8 cellular contexts compared by ENCODE assay signal in the genomic region with DNA sequence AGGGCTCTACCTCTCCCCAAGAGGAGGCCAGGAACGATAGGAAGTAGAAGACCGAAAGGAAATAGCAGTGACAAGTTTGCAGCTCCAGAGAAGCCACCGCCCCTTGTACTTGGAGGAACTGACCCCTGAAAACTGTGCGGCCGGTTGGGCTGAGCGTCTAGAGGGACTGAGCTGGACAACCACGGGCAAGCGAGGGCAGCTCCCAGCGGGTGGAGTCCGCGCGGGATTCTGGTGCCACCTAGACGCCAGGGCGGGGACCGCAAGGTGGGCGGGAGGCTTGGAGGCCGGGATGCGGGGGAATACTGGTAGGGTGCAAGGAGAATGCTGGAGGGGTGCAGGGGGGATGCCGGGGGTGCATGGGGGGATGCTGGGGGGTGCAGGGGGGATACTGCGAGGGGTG. TPM values are rescaled to one million over a fixed set of nuclear protein-coding genes. Genes with fewer than 3 reads are reported as not detected.
A peak's percentile ranks its signal among the peaks of the same experiment; 100 is the strongest.
DNase-seq lines count a peak whose midpoint lies in the region; ATAC-seq, FAIRE-seq and TF ChIP-seq lines count a peak whose summit lies in the region.

No MANE protein-coding gene starts in this region.

- H3K9ac ChIP-seq in HCT116 (ENCODE audit: low read length) = no peak overlapping the region

- BruUV-seq in HCT116 (replicated peaks; lab: Mats Ljungman, UMichigan) = no TSS peak

- DNase-seq in BJ (ENCODE audit: low read depth) = no peak
- peak; percentile 7 for DNase-seq in HCT116 (ENCODE audit: low read depth, low spot score)
- no peak for DNase-seq in activated CD8-positive, alpha-beta memory T cell treated with anti-CD3 and anti-CD28 coated beads, Interleukin-2, amount 10 ng/mL, durations not matched to agents 7 days and 5 days
- DNase-seq in cardiac muscle cell (ENCODE audit: low read depth in 1 of 2, low spot score in 1 of 2) = peak; percentile 49 to 86
- DNase-seq in skeletal muscle cell (ENCODE audit: low read depth) = no peak
- DNase-seq in CD14-positive monocyte (ENCODE audit: low spot score) = no peak
- no peak for DNase-seq in GM12891 (ENCODE audit: insufficient read length, low spot score)

- POLR2A ChIA-PET in BJ (lab: Charles Lee) (no interaction called here), HCT116 (lab: Charles Lee) (no interaction called here)

- TF ChIP-seq POLR2A in HCT116 (IDR thresholded peaks at IDR 0.05; ENCODE audit: borderline replicate concordance, extremely low read depth, insufficient read depth, insufficient read length) (no peak), GM12891 (IDR thresholded peaks at IDR 0.05; ENCODE audit: low read depth, low read length) (no peak)

- H3K4me2 ChIP-seq in HCT116 (ENCODE audit: low read length) = peak overlapping the region; percentile 56

- peaks cover 27% of the 10 kb centered on the region for H3K4me1 Mint-ChIP-seq in activated CD8-positive, alpha-beta memory T cell treated with anti-CD3 and anti-CD28 coated beads, Interleukin-2, amount 10 ng/mL, durations not matched to agents 7 days and 5 days
- peaks cover 38% of the 10 kb centered on the region for H3K4me1 Mint-ChIP-seq in CD14-positive monocyte

- no peaks in the 10 kb centered on the region for H3K9me3 Mint-ChIP-seq in activated CD8-positive, alpha-beta memory T cell treated with anti-CD3 and anti-CD28 coated beads, Interleukin-2, amount 10 ng/mL, durations not matched to agents 7 days and 5 days (ENCODE audit: low read depth)
- H3K9me3 Mint-ChIP-seq in CD14-positive monocyte = peaks cover 0 to 32% (median 15%) of the 10 kb centered on the region in 7 donors

- H3K9me3 ChIP-seq in HCT116 (ENCODE audit: control insufficient read depth in 1 of 2, insufficient read depth in 1 of 2, low read depth in 1 of 2, low read length in 2 of 2) (peaks cover 0 to 3% of the 10 kb centered on the region in 2 experiments; a peak in 1 of 4 replicates), cardiac muscle cell (ENCODE audit: low read depth) (no peaks in the 10 kb centered on the region)

- no peaks in the 10 kb centered on the region for H3K36me3 ChIP-seq in BJ (ENCODE audit: control insufficient read depth, insufficient read depth, low read length)
- H3K36me3 ChIP-seq in HCT116 (ENCODE audit: control insufficient read depth in 1 of 2, insufficient read depth in 2 of 2, low read length in 2 of 2) = no peaks in the 10 kb centered on the region
- no peaks in the 10 kb centered on the region for H3K36me3 ChIP-seq in cardiac muscle cell

- no peaks in the 10 kb centered on the region for H4K20me1 ChIP-seq in HCT116 (ENCODE audit: insufficient read depth)

- peak; percentile 78 for TF ChIP-seq RAD21 in HCT116 (IDR thresholded peaks at IDR 0.05; ENCODE audit: low read depth)

- no peak overlapping the region for H3K4me3 ChIP-seq in BJ (ENCODE audit: low read depth, low read length)
- no peak overlapping the region for H3K4me3 ChIP-seq in HCT116 (replicated peaks in 1 of 2; ENCODE audit: low read depth in 1 of 2, low read length in 2 of 2)
- no peak overlapping the region for H3K4me3 ChIP-seq in cardiac muscle cell
- peak overlapping the region; percentile 20 for H3K4me3 ChIP-seq in skeletal muscle cell (ENCODE audit: low read depth, low read length)

- peak overlapping the region; percentile 89 for H2AFZ ChIP-seq in HCT116 (ENCODE audit: low read depth, low read length, poor library complexity, severe bottlenecking)

- no peak overlapping the region for H3K27ac ChIP-seq in HCT116 (ENCODE audit: low read depth, low read length)
- no peak overlapping the region for H3K27ac ChIP-seq in cardiac muscle cell

- intact Hi-C loops in HCT116 (cut with micrococcal nuclease) (loop anchor here (1.0 kb wide), 1 partner anchor 133 kb away; no protein-coding TSS in a partner anchor), CD14-positive monocyte (cut with micrococcal nuclease) (no loop called here)

- peak overlapping the region; percentile 44 for H3K4me3 Mint-ChIP-seq in activated CD8-positive, alpha-beta memory T cell treated with anti-CD3 and anti-CD28 coated beads, Interleukin-2, amount 10 ng/mL, durations not matched to agents 7 days and 5 days
- peak overlapping the region in 1 of 2 donors; percentile 80 for H3K4me3 Mint-ChIP-seq in CD14-positive monocyte

- no peak for FAIRE-seq in GM12891 (lab: Jason Lieb, UNC)

- peak; percentile 99 for ATAC-seq in HCT116
- ATAC-seq in activated CD8-positive, alpha-beta memory T cell treated with anti-CD3 and anti-CD28 coated beads, Interleukin-2, amount 10 ng/mL, durations not matched to agents 7 days and 5 days = peak; percentile 47
- no peak for ATAC-seq in GM18909 (IDR thresholded peaks at IDR 0.05; ENCODE audit: poor library complexity, unreplicated experiment)

- H3K4me1 ChIP-seq in HCT116 (ENCODE audit: control insufficient read depth in 1 of 2, insufficient read depth in 2 of 2, low read length in 2 of 2) (peaks cover 0 to 3% of the 10 kb centered on the region in 2 experiments; a peak in 1 of 4 replicates), cardiac muscle cell (ENCODE audit: low read depth) (peaks cover 4% of the 10 kb centered on the region)

- no peak overlapping the region for H3K27ac Mint-ChIP-seq in activated CD8-positive, alpha-beta memory T cell treated with anti-CD3 and anti-CD28 coated beads, Interleukin-2, amount 10 ng/mL, durations not matched to agents 7 days and 5 days
- peak overlapping the region in 1 of 7 donors; percentile 36 for H3K27ac Mint-ChIP-seq in CD14-positive monocyte

- H3K27me3 Mint-ChIP-seq in activated CD8-positive, alpha-beta memory T cell treated with anti-CD3 and anti-CD28 coated beads, Interleukin-2, amount 10 ng/mL, durations not matched to agents 7 days and 5 days = peaks cover 64% of the 10 kb centered on the region
- peaks cover 71 to 88% (median 76%) of the 10 kb centered on the region in 3 donors for H3K27me3 Mint-ChIP-seq in CD14-positive monocyte (ENCODE audit: low read depth in 3 of 3)

- peaks cover 1% of the 10 kb centered on the region for H3K36me3 Mint-ChIP-seq in activated CD8-positive, alpha-beta memory T cell treated with anti-CD3 and anti-CD28 coated beads, Interleukin-2, amount 10 ng/mL, durations not matched to agents 7 days and 5 days
- peaks cover 0 to 11% of the 10 kb centered on the region in 2 donors for H3K36me3 Mint-ChIP-seq in CD14-positive monocyte

- no peaks in the 10 kb centered on the region for H3K9me2 ChIP-seq in HCT116 (ENCODE audit: insufficient read depth)

- H3K79me2 ChIP-seq in HCT116 (ENCODE audit: insufficient read depth, low read length) = no peaks in the 10 kb centered on the region

- CTCF ChIA-PET in BJ (lab: Yijun Ruan, JAX) (interaction anchor here (0.5 to 1.2 kb wide), 4 partner anchors 8 to 117 kb away, joined by 3 to 4 read pairs (median 4); no protein-coding TSS in a partner anchor), HCT116 (lab: Charles Lee) (interaction anchor here (0.6 to 2.8 kb wide), 8 partner anchors 11 to 633 kb away, joined by 3 to 30 read pairs (median 4); no protein-coding TSS in a partner anchor)
- CTCF ChIA-PET in activated CD8-positive, alpha-beta memory T cell treated with anti-CD3 and anti-CD28 coated beads, Interleukin-2, amount 10 ng/mL, durations not matched to agents 7 days and 5 days (lab: Charles Lee) = interaction anchor here (0.8 to 4.1 kb wide), 7 partner anchors 12 to 145 kb away, joined by 3 to 21 read pairs (median 9); no protein-coding TSS in a partner anchor

- H3K27me3 ChIP-seq in BJ (ENCODE audit: control insufficient read depth, insufficient read depth, low read length) (peaks cover 33% of the 10 kb centered on the region), HCT116 (ENCODE audit: insufficient read depth, low read length) (peaks cover 24% of the 10 kb centered on the region; the same call in 1 of the 2 replicates), cardiac muscle cell (peaks cover 88% of the 10 kb centered on the region)

- TF ChIP-seq CTCF in BJ (IDR thresholded peaks at IDR 0.05; ENCODE audit: insufficient read depth, low read depth, low read length) (peak; percentile 47), HCT116 (IDR thresholded peaks at IDR 0.05 in 2 of 3, conservative IDR thresholded peaks at IDR 0.05 in 1 of 3; ENCODE audit: borderline replicate concordance in 1 of 3, insufficient read depth in 1 of 3, low read depth in 2 of 3, low read length in 2 of 3) (peak; percentile 49 to 59 (median 56); a peak in 5 of 6 replicates), cardiac muscle cell (IDR thresholded peaks at IDR 0.05; ENCODE audit: low read depth, low read length) (peak; percentile 33), CD14-positive monocyte (IDR thresholded peaks at IDR 0.05) (no peak)

- RAD21 ChIA-PET in HCT116 (lab: Charles Lee; ENCODE audit: low non-redundant PET in 1 of 2, low total read pairs in 2 of 2, uncharacterized antibody in 2 of 2, unreplicated experiment in 2 of 2) = interaction anchor here in 1 of 2 experiments (0.8 kb wide), 1 partner anchor 111 kb away, joined by 3 read pairs; no protein-coding TSS in a partner anchor

TF ChIP-seq in HCT116, 20 proteins besides CTCF, POLR2A, EP300 and RAD21 (continues in another document):
- TF ChIP-seq ZNF274 (IDR thresholded peaks at IDR 0.05; ENCODE audit: low read depth, low read length) = no peak
- no peak for TF ChIP-seq EGR1 (IDR thresholded peaks at IDR 0.05; ENCODE audit: low read depth)

TF ChIP-seq in GM12891, 5 proteins besides CTCF, POLR2A, EP300 and RAD21:
- TF ChIP-seq POU2F2 (IDR thresholded peaks at IDR 0.05; ENCODE audit: low read depth, low read length) = no peak
- no peak for TF ChIP-seq TAF1 (IDR thresholded peaks at IDR 0.05; ENCODE audit: low read depth, low read length)
- TF ChIP-seq POLR2AphosphoS5 (IDR thresholded peaks at IDR 0.05; ENCODE audit: low read depth, low read length) = no peak
TF ChIP-seq in GM12891: peak in this region for 0.

RNA-seq across cellular contexts. Expression of a gene that starts 1.3 kb away (rescaled TPM):
- polyA plus RNA-seq in BJ (2011; rRNA removed) (not detected in 2 replicates), cardiac muscle cell (0.37 TPM in 1 of 2 replicates, not detected in the other), CD14-positive monocyte (not detected)
- polyA minus RNA-seq in BJ (2011; rRNA and poly(A)+ RNA removed) = 0.05 TPM in 1 of 2 replicates, not detected in the other
- total RNA-seq in HCT116 (2021; ENCODE audit: unreplicated experiment) (0.30 TPM), cardiac muscle cell (0.36 and 0.85 TPM in 2 replicates)
- 0.09 and 0.17 TPM in 2 replicates for polyA plus RNA-seq in HCT116 (2012)
- under 1 TPM in 1 of 2 experiments, not detected in 1; 0.12 TPM for total RNA-seq in activated CD8-positive, alpha-beta memory T cell treated with anti-CD3 and anti-CD28 coated beads, Interleukin-2, amount 10 ng/mL, durations not matched to agents 7 days and 5 days
- polyA plus RNA-seq in GM12891 (2012; ENCODE audit: low read depth, missing spikeins) = 2.1 TPM

RNA-seq across cellular contexts. Expression of a gene that starts 54.9 kb away (rescaled TPM):
- polyA plus RNA-seq in BJ (2011; rRNA removed) = 10.7 and 13.9 TPM in 2 replicates
- polyA minus RNA-seq in BJ (2011; rRNA and poly(A)+ RNA removed) = 8.2 and 12.8 TPM in 2 replicates
- 51.2 TPM for total RNA-seq in HCT116 (2021; ENCODE audit: unreplicated experiment)
- polyA plus RNA-seq in HCT116 (2012) = 26.4 and 29.7 TPM in 2 replicates
- total RNA-seq in activated CD8-positive, alpha-beta memory T cell treated with anti-CD3 and anti-CD28 coated beads, Interleukin-2, amount 10 ng/mL, durations not matched to agents 7 days and 5 days = 10 to 100 TPM; 68.0 to 70.5 TPM
- total RNA-seq in cardiac muscle cell = 44.3 and 47.3 TPM in 2 replicates
- polyA plus RNA-seq in cardiac muscle cell = 39.7 and 51.4 TPM in 2 replicates
- 10 to 100 TPM; 10.4 to 10.8 TPM for polyA plus RNA-seq in CD14-positive monocyte
- 32.9 TPM for polyA plus RNA-seq in GM12891 (2012; ENCODE audit: low read depth, missing spikeins)

Comparison
In these comparisons a context has a peak if more than half of its experiments do, and no peak if none do; other contexts are left out.
1. DNase-seq: peak in HCT116 (single experiment) and cardiac muscle cell (2 of 2); none in BJ (single experiment), activated CD8-positive, alpha-beta memory T cell treated with anti-CD3 and anti-CD28 coated beads, Interleukin-2, amount 10 ng/mL, durations not matched to agents 7 days and 5 days (single experiment), skeletal muscle cell (single experiment), CD14-positive monocyte (single experiment) and GM12891 (single experiment).